Comparison of ENCODE assay signal across 9 cellular contexts in the genomic region with DNA sequence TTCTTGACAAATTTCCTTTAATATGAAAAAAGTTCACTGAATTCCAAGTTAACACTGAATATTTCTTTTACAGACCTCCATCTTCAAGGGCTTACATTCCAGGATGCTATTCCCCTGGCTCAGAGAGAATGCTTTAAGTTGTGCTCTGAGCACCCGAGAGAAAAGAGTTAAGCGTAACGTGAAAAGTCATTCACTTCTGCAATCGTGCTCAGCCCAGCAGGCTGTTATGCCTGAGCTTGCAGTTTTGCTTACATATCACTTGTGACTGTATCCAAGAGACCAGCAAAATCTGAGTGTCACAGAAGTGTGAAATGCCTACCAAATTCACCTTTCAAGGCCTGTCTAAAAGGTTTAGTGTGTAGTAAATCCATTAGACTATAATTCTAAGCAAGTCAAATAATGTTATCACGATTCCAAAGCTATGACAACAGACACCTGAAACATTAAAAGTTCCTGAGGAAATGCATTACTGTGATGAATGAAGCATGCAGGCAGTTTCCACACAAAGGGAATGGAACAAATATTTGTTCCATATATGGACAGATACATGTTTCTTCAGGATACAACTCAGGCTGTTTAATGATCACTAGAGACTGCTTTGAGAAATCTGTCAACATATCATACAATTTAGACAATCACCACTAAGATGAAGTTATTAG. TPM values are rescaled to one million over a fixed set of nuclear protein-coding genes. Genes with fewer than 3 reads are reported as not detected.
DNase-seq lines count a peak whose midpoint lies in the region; ATAC-seq, FAIRE-seq and TF ChIP-seq lines count a peak whose summit lies in the region.
"Had no signal": no experiment of that assay in that cellular context is flagged by ENCODE, and none has a peak within 500 bp of the region (broad histone marks: within the 10 kb centered on the region; RNA-seq: fewer than 3 reads in every experiment).

No MANE protein-coding gene starts in this region.

- no peaks in the 10 kb centered on the region for H3K27me3 Mint-ChIP-seq in naive thymus-derived CD4-positive, alpha-beta T cell
- H3K27me3 Mint-ChIP-seq: activated naive CD4-positive, alpha-beta T cell treated with anti-CD3 and anti-CD28 coated beads, Interleukin-2, amount 50 U/mL, for 24 hours had no signal

- no peak overlapping the region for H3K27ac Mint-ChIP-seq in naive thymus-derived CD4-positive, alpha-beta T cell
- H3K27ac Mint-ChIP-seq: activated naive CD4-positive, alpha-beta T cell treated with anti-CD3 and anti-CD28 coated beads, Interleukin-2, amount 50 U/mL, for 24 hours had no signal

- peaks cover 100% of the 10 kb centered on the region for H3K79me2 ChIP-seq in endothelial cell of umbilical vein (ENCODE audit: control insufficient read depth, insufficient read depth, low read length)

- peak overlapping the region; percentile 31 for H3K4me2 ChIP-seq in endothelial cell of umbilical vein (ENCODE audit: insufficient read depth, low read length)

- peaks cover 0 to 1% (median 0%) of the 10 kb centered on the region in 11 donors for H3K9me3 Mint-ChIP-seq in naive thymus-derived CD4-positive, alpha-beta T cell
- H3K9me3 Mint-ChIP-seq: activated naive CD4-positive, alpha-beta T cell treated with anti-CD3 and anti-CD28 coated beads, Interleukin-2, amount 50 U/mL, for 24 hours had no signal

- H3K4me3 Mint-ChIP-seq in naive thymus-derived CD4-positive, alpha-beta T cell: peak overlapping the region in 5 of 10 donors; percentile 14 to 33 (median 17)
- H3K4me3 Mint-ChIP-seq: activated naive CD4-positive, alpha-beta T cell treated with anti-CD3 and anti-CD28 coated beads, Interleukin-2, amount 50 U/mL, for 24 hours had no signal

- H3K9ac ChIP-seq in endothelial cell of umbilical vein (replicated peaks; ENCODE audit: extremely low read depth, insufficient read depth, low read length): no peak overlapping the region

- peak; percentile 58 for ATAC-seq in naive thymus-derived CD4-positive, alpha-beta T cell

- H2AFZ ChIP-seq in endothelial cell of umbilical vein (ENCODE audit: low read depth, low read length): no peak overlapping the region

- H3K27ac ChIP-seq in AG04450 (ENCODE audit: low read depth, low read length) (peak overlapping the region; percentile 88), endothelial cell of umbilical vein (ENCODE audit: insufficient read depth, low read depth, low read length) (peak overlapping the region; percentile 35)
- no peak overlapping the region for H3K27ac ChIP-seq in naive thymus-derived CD4-positive, alpha-beta T cell (ENCODE audit: low read depth, low read length)

- POLR2A ChIA-PET in AG04450 (lab: Yijun Ruan, JAX) (interaction anchor here (1.6 kb wide), 1 partner anchor 42 kb away, joined by 5 read pairs; no protein-coding TSS in a partner anchor), endothelial cell of umbilical vein (lab: Charles Lee) (interaction anchor here (1.6 kb wide), 1 partner anchor 42 kb away, joined by 6 read pairs; no protein-coding TSS in a partner anchor)
- POLR2A ChIA-PET in naive thymus-derived CD4-positive, alpha-beta T cell (lab: Charles Lee): no interaction called here

- H3K27me3 ChIP-seq in AG04450 (ENCODE audit: control insufficient read depth, insufficient read depth, low read length) (no peaks in the 10 kb centered on the region), endothelial cell of umbilical vein (ENCODE audit: control insufficient read depth in 2 of 2, insufficient read depth in 2 of 2, low read length in 2 of 2) (no peaks in the 10 kb centered on the region)
- H3K27me3 ChIP-seq in naive thymus-derived CD4-positive, alpha-beta T cell (ENCODE audit: control insufficient read depth in 2 of 2, insufficient read depth in 2 of 2, low read length in 2 of 2): no peaks in the 10 kb centered on the region

- peaks cover 0 to 17% of the 10 kb centered on the region in 2 experiments for H3K36me3 ChIP-seq in endothelial cell of umbilical vein (ENCODE audit: control insufficient read depth in 2 of 2, extremely low read depth in 1 of 2, insufficient read depth in 2 of 2, low read length in 2 of 2)
- peaks cover 0 to 11% (median 0%) of the 10 kb centered on the region in 3 experiments for H3K36me3 ChIP-seq in naive thymus-derived CD4-positive, alpha-beta T cell (ENCODE audit: control insufficient read depth in 2 of 3, insufficient read depth in 3 of 3, low read length in 3 of 3)

- H3K4me3 ChIP-seq in AG04450 (ENCODE audit: low read depth, low read length) (no peak overlapping the region; the same call in 1 of the 2 replicates), endothelial cell of umbilical vein (replicated peaks in 1 of 3; ENCODE audit: insufficient read depth in 1 of 3, low read depth in 1 of 3, low read length in 3 of 3) (peak overlapping the region in 1 of 3 experiments; percentile 3)
- H3K4me3 ChIP-seq in naive thymus-derived CD4-positive, alpha-beta T cell (ENCODE audit: low read length): no peak overlapping the region

- peaks cover 18% of the 10 kb centered on the region for H4K20me1 ChIP-seq in endothelial cell of umbilical vein (replicated peaks; ENCODE audit: control insufficient read depth, extremely low read depth, insufficient read depth, low read length)

- no peak for TF ChIP-seq POLR2A in endothelial cell of umbilical vein (IDR thresholded peaks at IDR 0.05; ENCODE audit: low read depth, low read length)

- DNase-seq in AG04450 (ENCODE audit: low read depth, low spot score) (no peak), OCI-M1 (lab: John Stamatoyannopoulos, UW) (peak; percentile 23), endothelial cell of umbilical vein (ENCODE audit: low read depth, low spot score) (peak; percentile 60), DMS 273 treated with DMSO at 0.1 percent for 48 hours (lab: John Stamatoyannopoulos, UW) (no peak), cerebellum (ENCODE audit: low spot score) (no peak), superior temporal gyrus (ENCODE audit: extremely low spot score) (no peak)
- DNase-seq in naive thymus-derived CD4-positive, alpha-beta T cell: no peak
- no peak for DNase-seq in stimulated activated CD4-positive, alpha-beta T cell treated with anti-CD3 and anti-CD28 coated beads, Interleukin-2, amount 100 ng/mL, for 24 hours

- CTCF ChIA-PET in AG04450 (lab: Charles Lee): interaction anchor here (0.8 to 1.6 kb wide), 2 partner anchors 10 to 71 kb away, joined by 3 to 5 read pairs; no protein-coding TSS in a partner anchor
- CTCF ChIA-PET in endothelial cell of umbilical vein (lab: Charles Lee): interaction anchor here (1.0 to 3.8 kb wide), 4 partner anchors 10 to 71 kb away, joined by 4 to 27 read pairs (median 5); no protein-coding TSS in a partner anchor
- CTCF ChIA-PET in naive thymus-derived CD4-positive, alpha-beta T cell (lab: Charles Lee): interaction anchor here (0.9 kb wide), 1 partner anchor 29 kb away, joined by 3 read pairs; no protein-coding TSS in a partner anchor

- peaks cover 0 to 17% (median 10%) of the 10 kb centered on the region in 5 donors for H3K36me3 Mint-ChIP-seq in naive thymus-derived CD4-positive, alpha-beta T cell

- peaks cover 45% of the 10 kb centered on the region for H3K4me1 ChIP-seq in endothelial cell of umbilical vein (ENCODE audit: control insufficient read depth, extremely low read depth, insufficient read depth, low read length)
- H3K4me1 ChIP-seq in naive thymus-derived CD4-positive, alpha-beta T cell (ENCODE audit: control insufficient read depth in 2 of 2, insufficient read depth in 2 of 2, low read length in 2 of 2): peaks cover 0 to 29% of the 10 kb centered on the region in 2 donors

- H3K4me1 Mint-ChIP-seq in naive thymus-derived CD4-positive, alpha-beta T cell: peaks cover 6 to 43% (median 33%) of the 10 kb centered on the region in 7 donors

- peak; percentile 49 for FAIRE-seq in endothelial cell of umbilical vein (lab: Jason Lieb, UNC)

- TSS peak; percentile 25 for BruUV-seq in endothelial cell of umbilical vein (replicated peaks; lab: Mats Ljungman, UMichigan)

- dilution Hi-C loops in endothelial cell of umbilical vein (cut with MboI; ENCODE audit: extremely low pct_ligation_motif_present, low sequenced_read_pairs): no loop called here

- intact Hi-C loops in endothelial cell of umbilical vein (cut with micrococcal nuclease): loop anchor here (1.0 to 2.0 kb wide), 3 partner anchors 20 to 70 kb away; a partner anchor contains a TSS
- intact Hi-C loops in naive thymus-derived CD4-positive, alpha-beta T cell (cut with micrococcal nuclease): loop anchor here in 1 of 2 donors (2.0 kb wide), 1 partner anchor 15 kb away; no protein-coding TSS in a partner anchor

- no peaks in the 10 kb centered on the region for H3K9me1 ChIP-seq in endothelial cell of umbilical vein (replicated peaks; ENCODE audit: control insufficient read depth, extremely low read depth, insufficient read depth, low read length)

- H3K9me3 ChIP-seq in AG04450 (ENCODE audit: control insufficient read depth, insufficient read depth, low read length) (no peaks in the 10 kb centered on the region), endothelial cell of umbilical vein (replicated peaks; ENCODE audit: control insufficient read depth, insufficient read depth, low read length) (no peaks in the 10 kb centered on the region)
- H3K9me3 ChIP-seq in naive thymus-derived CD4-positive, alpha-beta T cell (ENCODE audit: control insufficient read depth in 2 of 3, low read length in 3 of 3): no peaks in the 10 kb centered on the region

- no peak for TF ChIP-seq CTCF in AG04450 (IDR thresholded peaks at IDR 0.05; ENCODE audit: low read depth, low read length)
- TF ChIP-seq CTCF in endothelial cell of umbilical vein (IDR thresholded peaks at IDR 0.05; ENCODE audit: extremely low read depth in 1 of 2, insufficient read depth in 1 of 2, low read depth in 1 of 2, low read length in 2 of 2): no peak

TF ChIP-seq in endothelial cell of umbilical vein, 7 proteins besides CTCF, POLR2A, EP300 and RAD21 (continues in another document):
- TF ChIP-seq FOS (IDR thresholded peaks at IDR 0.05; ENCODE audit: borderline replicate concordance, insufficient read depth, low read length) (no peak), EZH2 (IDR thresholded peaks at IDR 0.05; ENCODE audit: borderline replicate concordance, low read depth, low read length, severe bottlenecking) (no peak), JUN (IDR thresholded peaks at IDR 0.05; ENCODE audit: borderline replicate concordance, insufficient read depth, insufficient read length, low read depth) (no peak)

RNA-seq across cellular contexts. Expression of a gene that starts 20.1 kb away (rescaled TPM):
- polyA plus RNA-seq in AG04450 (2011; rRNA removed) (1,870 and 2,796 TPM in 2 replicates), endothelial cell of umbilical vein (313 and 424 TPM in 2 replicates)
- polyA minus RNA-seq in AG04450 (2011; rRNA and poly(A)+ RNA removed): 1,381 and 1,666 TPM in 2 replicates
- total RNA-seq in endothelial cell of umbilical vein (1,125 and 1,147 TPM in 2 replicates), cerebellum (82.6 TPM)
- polyA plus RNA-seq in endothelial cell of umbilical vein (2011; cell fraction: cytosol; rRNA removed): 480 and 502 TPM in 2 replicates
- 255 and 459 TPM in 2 replicates for polyA plus RNA-seq in endothelial cell of umbilical vein (2011; cell fraction: nucleus; rRNA removed)
- polyA plus RNA-seq in endothelial cell of umbilical vein (2012): 1,054 and 1,144 TPM in 2 replicates
- polyA minus RNA-seq in endothelial cell of umbilical vein: 909 and 1,209 TPM in 2 replicates
- polyA minus RNA-seq in endothelial cell of umbilical vein (2011; cell fraction: cytosol; rRNA and poly(A)+ RNA removed): 134 TPM
- 270 and 336 TPM in 2 replicates for polyA minus RNA-seq in endothelial cell of umbilical vein (2011; cell fraction: nucleus; rRNA and poly(A)+ RNA removed)
- 100 to 1,000 TPM in 1 of 5 experiments, 10 to 100 TPM in 4; 43.2 to 205 (median 60.8) TPM for total RNA-seq in naive thymus-derived CD4-positive, alpha-beta T cell
- 10 to 100 TPM; 26.5 to 36.1 TPM for polyA plus RNA-seq in naive thymus-derived CD4-positive, alpha-beta T cell

Comparison
In these comparisons a context has a peak if more than half of its experiments do, and no peak if none do; other contexts are left out.
1. DNase-seq: peak in OCI-M1 (single experiment) and endothelial cell of umbilical vein (single experiment); none in AG04450 (single experiment), naive thymus-derived CD4-positive, alpha-beta T cell (0 of 9), stimulated activated CD4-positive, alpha-beta T cell treated with anti-CD3 and anti-CD28 coated beads, Interleukin-2, amount 100 ng/mL, for 24 hours (0 of 2), DMS 273 treated with DMSO at 0.1 percent for 48 hours (single experiment), cerebellum (single experiment) and superior temporal gyrus (single experiment).